1 cellular context compared by ENCODE assay signal in the genomic region with DNA sequence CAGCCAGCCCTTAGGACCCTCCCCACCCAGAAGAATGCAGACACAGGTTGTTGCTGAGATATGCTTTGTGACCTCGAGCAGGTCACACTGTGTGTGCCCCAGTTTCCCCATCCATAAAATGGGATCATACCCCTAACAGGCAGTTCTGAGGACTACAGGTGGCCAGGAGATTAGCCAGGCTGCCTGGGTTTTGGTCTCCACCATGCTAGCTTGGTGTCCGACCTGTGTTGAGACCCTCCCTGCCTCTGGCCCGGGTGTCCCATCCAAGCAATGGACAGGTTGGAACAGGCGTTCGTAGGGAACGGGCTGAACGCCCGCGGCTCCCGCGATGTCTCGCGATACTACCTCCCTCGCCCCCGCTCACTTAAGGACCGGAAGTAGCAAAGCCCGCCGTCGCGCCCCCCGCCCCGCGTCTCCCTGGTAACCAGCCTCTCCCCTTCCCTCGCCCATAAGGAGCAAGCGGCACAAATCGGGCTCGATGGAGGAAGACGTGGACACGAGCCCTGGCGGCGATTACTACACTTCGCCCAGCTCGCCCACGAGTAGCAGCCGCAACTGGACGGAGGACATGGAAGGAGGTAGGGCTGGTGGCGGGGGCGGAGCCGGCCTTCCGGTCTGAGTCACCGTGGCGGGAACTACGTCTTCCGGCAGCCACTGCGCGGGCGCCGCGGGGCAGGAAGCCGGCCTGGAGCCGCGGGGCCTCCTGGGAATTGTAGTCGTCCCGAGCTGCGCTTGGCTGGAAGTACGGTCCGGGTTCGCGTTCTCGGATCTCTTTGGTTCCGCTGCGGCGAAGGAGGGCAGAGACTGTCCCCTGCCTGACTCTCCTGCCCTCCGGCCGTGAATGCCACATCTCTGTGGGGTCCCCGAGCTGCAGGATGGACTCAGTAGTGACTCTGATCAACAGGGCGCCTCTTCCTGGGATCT.
TF ChIP-seq lines count a peak whose summit lies in the region.

No MANE protein-coding gene starts in this region.

TF ChIP-seq in HEK293, 187 proteins besides CTCF, POLR2A, EP300 and RAD21 (continued from another document and continues in another):
- TF ChIP-seq, protein P1, sequence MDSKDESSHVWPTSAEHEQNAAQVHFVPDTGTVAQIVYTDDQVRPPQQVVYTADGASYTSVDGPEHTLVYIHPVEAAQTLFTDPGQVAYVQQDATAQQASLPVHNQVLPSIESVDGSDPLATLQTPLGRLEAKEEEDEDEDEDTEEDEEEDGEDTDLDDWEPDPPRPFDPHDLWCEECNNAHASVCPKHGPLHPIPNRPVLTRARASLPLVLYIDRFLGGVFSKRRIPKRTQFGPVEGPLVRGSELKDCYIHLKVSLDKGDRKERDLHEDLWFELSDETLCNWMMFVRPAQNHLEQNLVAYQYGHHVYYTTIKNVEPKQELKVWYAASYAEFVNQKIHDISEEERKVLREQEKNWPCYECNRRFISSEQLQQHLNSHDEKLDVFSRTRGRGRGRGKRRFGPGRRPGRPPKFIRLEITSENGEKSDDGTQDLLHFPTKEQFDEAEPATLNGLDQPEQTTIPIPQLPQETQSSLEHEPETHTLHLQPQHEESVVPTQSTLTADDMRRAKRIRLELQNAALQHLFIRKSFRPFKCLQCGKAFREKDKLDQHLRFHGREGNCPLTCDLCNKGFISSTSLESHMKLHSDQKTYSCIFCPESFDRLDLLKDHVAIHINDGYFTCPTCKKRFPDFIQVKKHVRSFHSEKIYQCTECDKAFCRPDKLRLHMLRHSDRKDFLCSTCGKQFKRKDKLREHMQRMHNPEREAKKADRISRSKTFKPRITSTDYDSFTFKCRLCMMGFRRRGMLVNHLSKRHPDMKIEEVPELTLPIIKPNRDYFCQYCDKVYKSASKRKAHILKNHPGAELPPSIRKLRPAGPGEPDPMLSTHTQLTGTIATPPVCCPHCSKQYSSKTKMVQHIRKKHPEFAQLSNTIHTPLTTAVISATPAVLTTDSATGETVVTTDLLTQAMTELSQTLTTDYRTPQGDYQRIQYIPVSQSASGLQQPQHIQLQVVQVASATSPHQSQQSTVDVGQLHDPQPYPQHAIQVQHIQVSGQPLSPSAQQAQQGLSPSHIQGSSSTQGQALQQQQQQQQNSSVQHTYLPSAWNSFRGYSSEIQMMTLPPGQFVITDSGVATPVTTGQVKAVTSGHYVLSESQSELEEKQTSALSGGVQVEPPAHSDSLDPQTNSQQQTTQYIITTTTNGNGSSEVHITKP (tag by site-specific recombination; IDR thresholded peaks at IDR 0.05): no peak; the same call in 1 of the 2 replicates
- peak; percentile 78 for TF ChIP-seq ZNF324 (tag by site-specific recombination; IDR thresholded peaks at IDR 0.05)
- peak; percentile 69; the same call in 1 of the 2 replicates for TF ChIP-seq GLIS2 (tag by site-specific recombination; IDR thresholded peaks at IDR 0.05)
- TF ChIP-seq ZNF404 (tag by site-specific recombination; IDR thresholded peaks at IDR 0.05): no peak
- TF ChIP-seq IKZF3 (tag by site-specific recombination; IDR thresholded peaks at IDR 0.05): 0 out of 2 replicates have a peak, but pooled peaks have one; percentile 37
- TF ChIP-seq GLIS1 (tag by site-specific recombination; IDR thresholded peaks at IDR 0.05): peak; percentile 56
- TF ChIP-seq ZBTB17 (tag by site-specific recombination; IDR thresholded peaks at IDR 0.05): peak; percentile 78
- peak; percentile 99 for TF ChIP-seq KLF16 (tag by site-specific recombination; IDR thresholded peaks at IDR 0.05)
- no peak for TF ChIP-seq ZNF202 (tag by site-specific recombination; IDR thresholded peaks at IDR 0.05; ENCODE audit: borderline replicate concordance)
- no peak for TF ChIP-seq ZNF311 (tag by site-specific recombination; IDR thresholded peaks at IDR 0.05; ENCODE audit: borderline replicate concordance)
- TF ChIP-seq ZNF169 (tag by site-specific recombination; IDR thresholded peaks at IDR 0.05): no peak
- peak; percentile 93 for TF ChIP-seq KLF10 (tag by site-specific recombination; IDR thresholded peaks at IDR 0.05)
- TF ChIP-seq RBAK (tag by site-specific recombination; IDR thresholded peaks at IDR 0.05): no peak
- TF ChIP-seq YY2 (tag by site-specific recombination; IDR thresholded peaks at IDR 0.05): peak; percentile 85
- no peak for TF ChIP-seq ZNF544 (tag by site-specific recombination; IDR thresholded peaks at IDR 0.05)
- no peak for TF ChIP-seq ZNF266 (tag by site-specific recombination; IDR thresholded peaks at IDR 0.05; ENCODE audit: low read depth)
- TF ChIP-seq ZNF121 (tag by site-specific recombination; IDR thresholded peaks at IDR 0.05): 0 out of 2 replicates have a peak, but pooled peaks have one; percentile 53
- TF ChIP-seq ZBTB7A (tag by site-specific recombination; IDR thresholded peaks at IDR 0.05; ENCODE audit: low read depth): peak; percentile 95; the same call in 1 of the 2 replicates
- peak; percentile 41; the same call in 1 of the 2 replicates for TF ChIP-seq ZNF146 (tag by site-specific recombination; IDR thresholded peaks at IDR 0.05)
- TF ChIP-seq ZNF658 (tag by site-specific recombination; IDR thresholded peaks at IDR 0.05): no peak
- TF ChIP-seq ZNF10 (tag by site-specific recombination; IDR thresholded peaks at IDR 0.05): no peak
- TF ChIP-seq, protein P2, sequence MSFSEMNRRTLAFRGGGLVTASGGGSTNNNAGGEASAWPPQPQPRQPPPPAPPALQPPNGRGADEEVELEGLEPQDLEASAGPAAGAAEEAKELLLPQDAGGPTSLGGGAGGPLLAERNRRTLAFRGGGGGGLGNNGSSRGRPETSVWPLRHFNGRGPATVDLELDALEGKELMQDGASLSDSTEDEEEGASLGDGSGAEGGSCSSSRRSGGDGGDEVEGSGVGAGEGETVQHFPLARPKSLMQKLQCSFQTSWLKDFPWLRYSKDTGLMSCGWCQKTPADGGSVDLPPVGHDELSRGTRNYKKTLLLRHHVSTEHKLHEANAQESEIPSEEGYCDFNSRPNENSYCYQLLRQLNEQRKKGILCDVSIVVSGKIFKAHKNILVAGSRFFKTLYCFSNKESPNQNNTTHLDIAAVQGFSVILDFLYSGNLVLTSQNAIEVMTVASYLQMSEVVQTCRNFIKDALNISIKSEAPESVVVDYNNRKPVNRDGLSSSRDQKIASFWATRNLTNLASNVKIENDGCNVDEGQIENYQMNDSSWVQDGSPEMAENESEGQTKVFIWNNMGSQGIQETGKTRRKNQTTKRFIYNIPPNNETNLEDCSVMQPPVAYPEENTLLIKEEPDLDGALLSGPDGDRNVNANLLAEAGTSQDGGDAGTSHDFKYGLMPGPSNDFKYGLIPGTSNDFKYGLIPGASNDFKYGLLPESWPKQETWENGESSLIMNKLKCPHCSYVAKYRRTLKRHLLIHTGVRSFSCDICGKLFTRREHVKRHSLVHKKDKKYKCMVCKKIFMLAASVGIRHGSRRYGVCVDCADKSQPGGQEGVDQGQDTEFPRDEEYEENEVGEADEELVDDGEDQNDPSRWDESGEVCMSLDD (tag by site-specific recombination; IDR thresholded peaks at IDR 0.05): 0 out of 2 replicates have a peak, but pooled peaks have one; percentile 17
- TF ChIP-seq ZNF660 (tag by site-specific recombination; IDR thresholded peaks at IDR 0.05): no peak; the same call in 1 of the 2 replicates
- no peak for TF ChIP-seq GLI2 (tag by site-specific recombination; IDR thresholded peaks at IDR 0.05; ENCODE audit: borderline replicate concordance, low read depth)
- TF ChIP-seq ZNF664 (tag by site-specific recombination; IDR thresholded peaks at IDR 0.05): 0 out of 2 replicates have a peak, but pooled peaks have one; percentile 29
- TF ChIP-seq ZSCAN16 (tag by site-specific recombination; IDR thresholded peaks at IDR 0.05): no peak
- TF ChIP-seq REPIN1 (tag by site-specific recombination; IDR thresholded peaks at IDR 0.05; ENCODE audit: low read depth): no peak
- TF ChIP-seq ZNF423 (tag by site-specific recombination; IDR thresholded peaks at IDR 0.05): no peak
- TF ChIP-seq ZNF112 (tag by site-specific recombination; IDR thresholded peaks at IDR 0.05): no peak
- TF ChIP-seq, protein P3, sequence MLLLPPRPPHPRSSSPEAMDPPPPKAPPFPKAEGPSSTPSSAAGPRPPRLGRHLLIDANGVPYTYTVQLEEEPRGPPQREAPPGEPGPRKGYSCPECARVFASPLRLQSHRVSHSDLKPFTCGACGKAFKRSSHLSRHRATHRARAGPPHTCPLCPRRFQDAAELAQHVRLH (tag by site-specific recombination; IDR thresholded peaks at IDR 0.05): peak; percentile 97
- no peak for TF ChIP-seq ZNF830 (tag by site-specific recombination; IDR thresholded peaks at IDR 0.05; ENCODE audit: low read depth)
- TF ChIP-seq ZIC2 (tag by site-specific recombination; IDR thresholded peaks at IDR 0.05): peak; percentile 29; the same call in 1 of the 2 replicates
- no peak for TF ChIP-seq ZNF114 (tag by site-specific recombination; IDR thresholded peaks at IDR 0.05)
- TF ChIP-seq, protein P4, sequence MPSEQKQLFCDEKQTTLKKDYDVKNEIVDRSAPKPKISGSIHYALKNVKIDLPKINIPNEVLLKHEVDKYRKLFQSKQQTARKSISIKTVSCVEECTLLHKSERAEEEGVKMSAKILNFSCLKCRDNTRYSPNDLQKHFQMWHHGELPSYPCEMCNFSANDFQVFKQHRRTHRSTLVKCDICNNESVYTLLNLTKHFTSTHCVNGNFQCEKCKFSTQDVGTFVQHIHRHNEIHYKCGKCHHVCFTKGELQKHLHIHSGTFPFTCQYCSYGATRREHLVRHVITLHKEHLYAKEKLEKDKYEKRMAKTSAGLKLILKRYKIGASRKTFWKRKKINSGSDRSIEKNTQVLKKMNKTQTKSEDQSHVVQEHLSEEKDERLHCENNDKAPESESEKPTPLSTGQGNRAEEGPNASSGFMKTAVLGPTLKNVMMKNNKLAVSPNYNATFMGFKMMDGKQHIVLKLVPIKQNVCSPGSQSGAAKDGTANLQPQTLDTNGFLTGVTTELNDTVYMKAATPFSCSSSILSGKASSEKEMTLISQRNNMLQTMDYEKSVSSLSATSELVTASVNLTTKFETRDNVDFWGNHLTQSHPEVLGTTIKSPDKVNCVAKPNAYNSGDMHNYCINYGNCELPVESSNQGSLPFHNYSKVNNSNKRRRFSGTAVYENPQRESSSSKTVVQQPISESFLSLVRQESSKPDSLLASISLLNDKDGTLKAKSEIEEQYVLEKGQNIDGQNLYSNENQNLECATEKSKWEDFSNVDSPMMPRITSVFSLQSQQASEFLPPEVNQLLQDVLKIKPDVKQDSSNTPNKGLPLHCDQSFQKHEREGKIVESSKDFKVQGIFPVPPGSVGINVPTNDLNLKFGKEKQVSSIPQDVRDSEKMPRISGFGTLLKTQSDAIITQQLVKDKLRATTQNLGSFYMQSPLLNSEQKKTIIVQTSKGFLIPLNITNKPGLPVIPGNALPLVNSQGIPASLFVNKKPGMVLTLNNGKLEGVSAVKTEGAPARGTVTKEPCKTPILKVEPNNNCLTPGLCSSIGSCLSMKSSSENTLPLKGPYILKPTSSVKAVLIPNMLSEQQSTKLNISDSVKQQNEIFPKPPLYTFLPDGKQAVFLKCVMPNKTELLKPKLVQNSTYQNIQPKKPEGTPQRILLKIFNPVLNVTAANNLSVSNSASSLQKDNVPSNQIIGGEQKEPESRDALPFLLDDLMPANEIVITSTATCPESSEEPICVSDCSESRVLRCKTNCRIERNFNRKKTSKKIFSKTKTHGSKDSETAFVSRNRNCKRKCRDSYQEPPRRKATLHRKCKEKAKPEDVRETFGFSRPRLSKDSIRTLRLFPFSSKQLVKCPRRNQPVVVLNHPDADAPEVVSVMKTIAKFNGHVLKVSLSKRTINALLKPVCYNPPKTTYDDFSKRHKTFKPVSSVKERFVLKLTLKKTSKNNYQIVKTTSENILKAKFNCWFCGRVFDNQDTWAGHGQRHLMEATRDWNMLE (tag by site-specific recombination; conservative IDR thresholded peaks at IDR 0.05; ENCODE audit: low read depth): peak; percentile 73
- no peak for TF ChIP-seq PRDM1 (tag by site-specific recombination; IDR thresholded peaks at IDR 0.05)
- TF ChIP-seq ZNF366 (tag by site-specific recombination; conservative IDR thresholded peaks at IDR 0.05): peak; percentile 61; the same call in 1 of the 2 replicates
- TF ChIP-seq ZNF248 (tag by site-specific recombination; IDR thresholded peaks at IDR 0.05): no peak
- TF ChIP-seq, protein P5, sequence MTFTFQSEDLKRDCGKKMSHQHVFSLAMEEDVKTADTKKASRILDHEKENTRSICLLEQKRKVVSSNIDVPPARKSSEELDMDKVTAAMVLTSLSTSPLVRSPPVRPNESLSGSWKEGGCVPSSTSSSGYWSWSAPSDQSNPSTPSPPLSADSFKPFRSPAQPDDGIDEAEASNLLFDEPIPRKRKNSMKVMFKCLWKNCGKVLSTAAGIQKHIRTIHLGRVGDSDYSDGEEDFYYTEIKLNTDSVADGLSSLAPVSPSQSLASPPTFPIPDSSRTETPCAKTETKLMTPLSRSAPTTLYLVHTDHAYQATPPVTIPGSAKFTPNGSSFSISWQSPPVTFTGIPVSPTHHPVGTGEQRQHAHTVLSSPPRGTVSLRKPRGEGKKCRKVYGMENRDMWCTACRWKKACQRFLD (tag by site-specific recombination; IDR thresholded peaks at IDR 0.05): no peak
- 0 out of 2 replicates have a peak, but pooled peaks have one; percentile 37 for TF ChIP-seq ZNF785 (tag by site-specific recombination; IDR thresholded peaks at IDR 0.05)
- peak; percentile 57 for TF ChIP-seq ZNF843 (tag by site-specific recombination; IDR thresholded peaks at IDR 0.05)
- no peak for TF ChIP-seq ZNF133 (tag by site-specific recombination; IDR thresholded peaks at IDR 0.05)
- TF ChIP-seq ZNF670 (tag by site-specific recombination; IDR thresholded peaks at IDR 0.05; ENCODE audit: low read depth): no peak
- no peak for TF ChIP-seq ZNF677 (tag by site-specific recombination; IDR thresholded peaks at IDR 0.05)
- TF ChIP-seq ZNF837 (tag by site-specific recombination; IDR thresholded peaks at IDR 0.05): no peak
- no peak for TF ChIP-seq GLI4 (tag by site-specific recombination; IDR thresholded peaks at IDR 0.05)
- no peak for TF ChIP-seq ZNF354C (tag by site-specific recombination; IDR thresholded peaks at IDR 0.05; ENCODE audit: borderline replicate concordance, low read depth)
- no peak for TF ChIP-seq ZNF555 (tag by site-specific recombination; conservative IDR thresholded peaks at IDR 0.05)
- TF ChIP-seq SP7 (tag by site-specific recombination; IDR thresholded peaks at IDR 0.05): peak; percentile 90
- no peak for TF ChIP-seq ZNF529 (tag by site-specific recombination; IDR thresholded peaks at IDR 0.05; ENCODE audit: insufficient replicate concordance)
- no peak for TF ChIP-seq HOXC10 (CRISPR knock-in tag; IDR thresholded peaks at IDR 0.05)
- TF ChIP-seq, protein P6, sequence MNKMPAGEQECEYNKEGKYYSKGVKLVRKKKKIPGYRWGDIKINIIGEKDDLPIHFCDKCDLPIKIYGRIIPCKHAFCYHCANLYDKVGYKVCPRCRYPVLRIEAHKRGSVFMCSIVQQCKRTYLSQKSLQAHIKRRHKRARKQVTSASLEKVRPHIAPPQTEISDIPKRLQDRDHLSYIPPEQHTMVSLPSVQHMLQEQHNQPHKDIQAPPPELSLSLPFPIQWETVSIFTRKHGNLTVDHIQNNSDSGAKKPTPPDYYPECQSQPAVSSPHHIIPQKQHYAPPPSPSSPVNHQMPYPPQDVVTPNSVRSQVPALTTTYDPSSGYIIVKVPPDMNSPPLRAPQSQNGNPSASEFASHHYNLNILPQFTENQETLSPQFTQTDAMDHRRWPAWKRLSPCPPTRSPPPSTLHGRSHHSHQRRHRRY (tag by site-specific recombination; IDR thresholded peaks at IDR 0.05): no peak
